8 cellular contexts compared by ENCODE assay signal in the genomic region with DNA sequence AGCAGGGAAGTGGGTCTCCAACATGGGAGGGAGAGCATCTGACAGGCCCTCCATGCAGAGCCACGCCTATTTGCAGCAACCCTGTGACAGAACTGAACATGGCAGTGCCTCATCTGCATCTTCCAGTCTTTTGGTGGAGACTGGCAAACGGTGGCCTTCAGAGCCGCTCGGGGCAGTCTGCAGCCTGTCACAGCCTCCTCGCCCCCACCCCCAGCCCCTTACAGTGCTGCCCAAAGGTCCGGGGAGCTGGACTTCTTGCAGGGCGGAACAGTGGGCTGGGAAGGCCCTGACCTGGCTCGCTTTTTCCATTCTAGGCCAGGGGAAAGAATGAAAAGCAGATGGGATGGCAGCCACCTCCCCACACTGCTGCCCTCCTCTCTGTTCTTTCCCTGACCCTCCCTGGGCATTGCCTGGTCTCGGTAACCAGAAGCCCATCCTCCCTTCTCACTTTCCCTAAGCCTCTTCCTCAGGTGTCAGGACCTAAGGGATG.
A peak's percentile ranks its signal among the peaks of the same experiment; 100 is the strongest.
DNase-seq lines count a peak whose midpoint lies in the region; ATAC-seq and TF ChIP-seq lines count a peak whose summit lies in the region.

No MANE protein-coding gene starts in this region.

- no peak overlapping the region for H3K9ac ChIP-seq in MM.1S (ENCODE audit: low read length)

- no peaks in the 10 kb centered on the region for H3K9me3 ChIP-seq in MM.1S (replicated peaks; ENCODE audit: insufficient read depth, low read length)
- no peaks in the 10 kb centered on the region for H3K9me3 ChIP-seq in effector memory CD4-positive, alpha-beta T cell (ENCODE audit: control insufficient read depth, low read length)
- H3K9me3 ChIP-seq in neutrophil = no peaks in the 10 kb centered on the region

- H3K9me2 ChIP-seq in MM.1S (replicated peaks; ENCODE audit: insufficient read depth, low read length) = no peaks in the 10 kb centered on the region

- 0 out of 2 replicates have a peak, but pooled peaks cover 3% of the 10 kb centered on the region for H3F3A ChIP-seq in MM.1S (ENCODE audit: insufficient read depth, low read length)

- H3K79me2 ChIP-seq in MM.1S (ENCODE audit: low read length) = peaks cover 51% of the 10 kb centered on the region

- H3K27ac ChIP-seq in MM.1S (ENCODE audit: low read length) (no peak overlapping the region), neutrophil (peak overlapping the region; percentile 43)
- H3K27ac ChIP-seq in effector memory CD4-positive, alpha-beta T cell (ENCODE audit: insufficient read depth, low read length, poor library complexity, severe bottlenecking) = peak overlapping the region; percentile 77

- no peaks in the 10 kb centered on the region for H3K27me3 ChIP-seq in MM.1S (replicated peaks; ENCODE audit: insufficient read depth, low read length)
- H3K27me3 ChIP-seq in effector memory CD4-positive, alpha-beta T cell (replicated peaks; ENCODE audit: control insufficient read depth, insufficient read depth, low read length, poor library complexity, severe bottlenecking) = no peaks in the 10 kb centered on the region
- H3K27me3 ChIP-seq in neutrophil = peaks cover 3% of the 10 kb centered on the region

- peak overlapping the region; percentile 81; the same call in 1 of the 2 replicates for H3K4me2 ChIP-seq in MM.1S (ENCODE audit: low read depth, low read length)

- H3K4me1 ChIP-seq in MM.1S (ENCODE audit: low read length) = peaks cover 13% of the 10 kb centered on the region
- H3K4me1 ChIP-seq in effector memory CD4-positive, alpha-beta T cell (ENCODE audit: control insufficient read depth, insufficient read depth, low read length, poor library complexity, severe bottlenecking) = peaks cover 23% of the 10 kb centered on the region
- H3K4me1 ChIP-seq in neutrophil (ENCODE audit: control insufficient read depth in 1 of 2, insufficient read depth in 1 of 2, low read depth in 1 of 2, low read length in 1 of 2) = peaks cover 29 to 30% of the 10 kb centered on the region in 2 experiments

- ATAC-seq in HG03280 (IDR thresholded peaks at IDR 0.05; ENCODE audit: unreplicated experiment) = no peak

- H3K4me3 ChIP-seq in MM.1S (ENCODE audit: low read length) (no peak overlapping the region), neutrophil (ENCODE audit: low read depth in 1 of 2, low read length in 1 of 2) (no peak overlapping the region)
- H3K4me3 ChIP-seq in effector memory CD4-positive, alpha-beta T cell (ENCODE audit: insufficient read depth, low read depth, low read length, poor library complexity, severe bottlenecking) = peak overlapping the region; percentile 96

- H3K36me3 ChIP-seq in MM.1S (replicated peaks; ENCODE audit: insufficient read depth, low read length) = peaks cover 2% of the 10 kb centered on the region; the same call in 1 of the 2 replicates
- peaks cover 37% of the 10 kb centered on the region for H3K36me3 ChIP-seq in effector memory CD4-positive, alpha-beta T cell (ENCODE audit: control insufficient read depth, insufficient read depth, low read length)
- peaks cover 41% of the 10 kb centered on the region for H3K36me3 ChIP-seq in neutrophil

- TF ChIP-seq CTCF in MM.1S (IDR thresholded peaks at IDR 0.05; ENCODE audit: low read length) (no peak), neutrophil (IDR thresholded peaks at IDR 0.05) (no peak)

- DNase-seq in AG20443 (ENCODE audit: low spot score) = peak; percentile 11
- DNase-seq in MM.1S = no peak
- no peak for DNase-seq in effector memory CD4-positive, alpha-beta T cell
- DNase-seq in NCI-H2196 (lab: John Stamatoyannopoulos, UW; ENCODE audit: unreplicated experiment) = no peak
- DNase-seq in epidermal melanocyte (ENCODE audit: insufficient read length, low spot score) = no peak
- DNase-seq in CD1c-positive myeloid dendritic cell (ENCODE audit: extremely low spot score) = no peak

- peaks cover 25% of the 10 kb centered on the region for H4K20me1 ChIP-seq in MM.1S (ENCODE audit: insufficient read depth, low read length)

- H2AFZ ChIP-seq in MM.1S (ENCODE audit: low read length) = no peak overlapping the region
